ENCODE assay signal across 17 cellular contexts in genomic region chr11:116614306-116615210, GRCh38.
DNase-seq lines count a peak whose midpoint lies in the region; ATAC-seq and TF ChIP-seq lines count a peak whose summit lies in the region.
"Had no signal": no experiment of that assay in that cellular context is flagged by ENCODE, and none has a peak within 500 bp of the region (broad histone marks: within the 10 kb centered on the region; RNA-seq: fewer than 3 reads in every experiment).

No MANE protein-coding gene starts in this region.

- no peak overlapping the region for H3K27ac Mint-ChIP-seq in stimulated activated effector memory CD8-positive, alpha-beta T cell treated with anti-CD3 and anti-CD28 coated beads, Interleukin-12 subunit alpha, Interleukin-12 subunit beta, amount 100 ng/mL, for 72 hours
- H3K27ac Mint-ChIP-seq: H9 had no signal

- H3K36me3 Mint-ChIP-seq in stimulated activated effector memory CD8-positive, alpha-beta T cell treated with anti-CD3 and anti-CD28 coated beads, Interleukin-12 subunit alpha, Interleukin-12 subunit beta, amount 100 ng/mL, for 72 hours, result no peaks in the 10 kb centered on the region
- H3K36me3 Mint-ChIP-seq: CD8-positive, alpha-beta memory T cell had no signal

- ATAC-seq in stimulated activated effector memory CD8-positive, alpha-beta T cell treated with anti-CD3 and anti-CD28 coated beads, Interleukin-12 subunit alpha, Interleukin-12 subunit beta, amount 100 ng/mL, for 72 hours, result peak; percentile 17
- no peak for ATAC-seq in GM21825 (IDR thresholded peaks at IDR 0.05; ENCODE audit: unreplicated experiment)
- ATAC-seq in HG02763 (IDR thresholded peaks at IDR 0.05; ENCODE audit: unreplicated experiment), result no peak

- H3K4me1 ChIP-seq in breast epithelium, result no peaks in the 10 kb centered on the region
- H3K4me1 ChIP-seq: Caco-2 had no signal

- no peak for TF ChIP-seq CTCF in WERI-Rb-1 (IDR thresholded peaks at IDR 0.05; ENCODE audit: low read depth, low read length)
- TF ChIP-seq CTCF in breast epithelium (IDR thresholded peaks at IDR 0.05), result no peak

- H3K4me1 Mint-ChIP-seq in stimulated activated effector memory CD8-positive, alpha-beta T cell treated with anti-CD3 and anti-CD28 coated beads, Interleukin-12 subunit alpha, Interleukin-12 subunit beta, amount 100 ng/mL, for 72 hours, result no peaks in the 10 kb centered on the region
- H3K4me1 Mint-ChIP-seq: CD8-positive, alpha-beta memory T cell; H9 had no signal

- H3K4me3 ChIP-seq in WERI-Rb-1 (ENCODE audit: low read depth, low read length) (peak overlapping the region; percentile 41), breast epithelium (no peak overlapping the region)
- H3K4me3 ChIP-seq: BLaER1, GM23248 had no signal

- DNase-seq in NCI-H524 (lab: John Stamatoyannopoulos, UW) (peak; percentile 30 to 72), NCI-H524 treated with DMSO at 0.1 percent for 48 hours (lab: John Stamatoyannopoulos, UW) (no peak), WERI-Rb-1 (peak; percentile 66), islet precursor cell (peak; percentile 37), breast epithelium (ENCODE audit: low spot score in 2 of 2) (no peak)
- no peak for DNase-seq in stimulated activated effector memory CD8-positive, alpha-beta T cell treated with anti-CD3 and anti-CD28 coated beads, Interleukin-12 subunit alpha, Interleukin-12 subunit beta, amount 100 ng/mL, for 72 hours (ENCODE audit: low spot score in 2 of 2)
- DNase-seq: AML-193; Caco-2; CD8-positive, alpha-beta memory T cell; DMS53; GF-D8; GM23248; H9 had no signal

- H3K27ac ChIP-seq in WERI-Rb-1 (peak overlapping the region; percentile 87), breast epithelium (no peak overlapping the region)
- H3K27ac ChIP-seq: 22Rv1, BLaER1, GM23248 had no signal

- H3K4me3 Mint-ChIP-seq in stimulated activated effector memory CD8-positive, alpha-beta T cell treated with anti-CD3 and anti-CD28 coated beads, Interleukin-12 subunit alpha, Interleukin-12 subunit beta, amount 100 ng/mL, for 72 hours, result no peak overlapping the region
- H3K4me3 Mint-ChIP-seq: CD8-positive, alpha-beta memory T cell; H9 had no signal

- H3K27me3 ChIP-seq in WERI-Rb-1 (ENCODE audit: insufficient read depth, low read depth, severe bottlenecking), result no peaks in the 10 kb centered on the region
- peaks cover 0 to 12% of the 10 kb centered on the region in 2 donors for H3K27me3 ChIP-seq in breast epithelium
- H3K27me3 ChIP-seq: BLaER1 had no signal

- intact Hi-C loops in breast epithelium (cut with DNase I; ENCODE audit: low total_unique reads), result no loop called here

- no peak for TF ChIP-seq POLR2A in breast epithelium (IDR thresholded peaks at IDR 0.05)

- H3K9me3 ChIP-seq in WERI-Rb-1 (ENCODE audit: severe bottlenecking), result no peaks in the 10 kb centered on the region
- H3K9me3 ChIP-seq in breast epithelium, result no peaks in the 10 kb centered on the region
- H3K9me3 ChIP-seq: BLaER1, Caco-2 had no signal

- H3K36me3 ChIP-seq in WERI-Rb-1, result no peaks in the 10 kb centered on the region
- no peaks in the 10 kb centered on the region for H3K36me3 ChIP-seq in breast epithelium
- H3K36me3 ChIP-seq: BLaER1 had no signal

- no peaks in the 10 kb centered on the region for H3K9me3 Mint-ChIP-seq in stimulated activated effector memory CD8-positive, alpha-beta T cell treated with anti-CD3 and anti-CD28 coated beads, Interleukin-12 subunit alpha, Interleukin-12 subunit beta, amount 100 ng/mL, for 72 hours
- H3K9me3 Mint-ChIP-seq: H9 had no signal

Comparison
In these comparisons a context has a peak if more than half of its experiments do, and no peak if none do; other contexts are left out.
1. DNase-seq: peak in NCI-H524 (2 of 2), WERI-Rb-1 (single experiment) and islet precursor cell (single experiment); none in NCI-H524 treated with DMSO at 0.1 percent for 48 hours (single experiment), stimulated activated effector memory CD8-positive, alpha-beta T cell treated with anti-CD3 and anti-CD28 coated beads, Interleukin-12 subunit alpha, Interleukin-12 subunit beta, amount 100 ng/mL, for 72 hours (0 of 2) and breast epithelium (0 of 2).